Comparison of ENCODE assay signal across 22 cellular contexts in genomic region chr7:25633420-25633819, GRCh38.
DNase-seq lines count a peak whose midpoint lies in the region; ATAC-seq and TF ChIP-seq lines count a peak whose summit lies in the region.
"Had no signal": no experiment of that assay in that cellular context is flagged by ENCODE, and none has a peak within 500 bp of the region (broad histone marks: within the 10 kb centered on the region; RNA-seq: fewer than 3 reads in every experiment).

No MANE protein-coding gene starts in this region.

- no peak for TF ChIP-seq RAD21 in SK-N-SH (IDR thresholded peaks at IDR 0.05; ENCODE audit: low read length)

- H3K4ac ChIP-seq in trophoblast cell (ENCODE audit: low read depth, low read length): no peak overlapping the region

- POLR2A ChIA-PET in SK-N-SH (lab: Yijun Ruan, JAX): no interaction called here

- no peak overlapping the region for H2BK12ac ChIP-seq in trophoblast cell (ENCODE audit: low read length)

- no peak for ATAC-seq in SK-N-SH treated with all-trans-retinoic acid at 6 μM for 48 hours
- ATAC-seq in left lobe of liver: no peak
- ATAC-seq in HG02870 (IDR thresholded peaks at IDR 0.05; ENCODE audit: unreplicated experiment): no peak
- ATAC-seq: Right ventricle myocardium inferior had no signal

- H3K4me2 ChIP-seq in SK-N-SH: no peak overlapping the region
- no peak overlapping the region for H3K4me2 ChIP-seq in trophoblast cell (ENCODE audit: low read length)
- H3K4me2 ChIP-seq: BLaER1, KMS-11, PC-9 had no signal

- no peaks in the 10 kb centered on the region for H3K9me3 ChIP-seq in SK-N-SH
- no peaks in the 10 kb centered on the region for H3K9me3 ChIP-seq in trophoblast cell (ENCODE audit: insufficient read depth, low read depth, low read length)
- H3K9me3 ChIP-seq: BLaER1, SJCRH30 had no signal

- TF ChIP-seq EP300 in SK-N-SH (IDR thresholded peaks at IDR 0.05; ENCODE audit: borderline replicate concordance in 1 of 2, low read depth in 1 of 2, low read length in 1 of 2): no peak

- no peak overlapping the region for H3K18ac ChIP-seq in trophoblast cell (ENCODE audit: low read length)

- 15% methylated on average over 3 of the region's 3 CpGs for WGBS in SK-N-SH (ENCODE audit: low lambda C conversion rate)
- WGBS in trophoblast cell (ENCODE audit: extremely low coverage, insufficient coverage, insufficient read length): no CpG with 5 or more reads among the region's 3 CpGs

- H2AK5ac ChIP-seq in trophoblast cell (ENCODE audit: low read length): no peak overlapping the region

- no peak overlapping the region for H3K14ac ChIP-seq in trophoblast cell (ENCODE audit: low read length)

- no peak overlapping the region for H3K23ac ChIP-seq in trophoblast cell (ENCODE audit: low read length)

- H3K9ac ChIP-seq in SK-N-SH (no peak overlapping the region), trophoblast cell (ENCODE audit: low read length) (no peak overlapping the region)
- H3K9ac ChIP-seq: BLaER1, KMS-11 had no signal

- no peak overlapping the region for H2BK5ac ChIP-seq in trophoblast cell (ENCODE audit: low read depth, low read length, poor library complexity)

- H3K79me2 ChIP-seq in SK-N-SH (ENCODE audit: insufficient read depth): no peaks in the 10 kb centered on the region
- no peaks in the 10 kb centered on the region for H3K79me2 ChIP-seq in trophoblast cell (ENCODE audit: control insufficient read depth, insufficient read depth, low read length, poor library complexity)

- H3K4me3 ChIP-seq in SK-N-SH (ENCODE audit: low read depth in 2 of 2, low read length in 1 of 2): no peak overlapping the region
- no peak overlapping the region for H3K4me3 ChIP-seq in fibroblast of villous mesenchyme (ENCODE audit: low read depth, low read length)
- no peak overlapping the region for H3K4me3 ChIP-seq in trophoblast cell (ENCODE audit: low read depth, low read length)
- H3K4me3 ChIP-seq: BLaER1, PC-9, SJCRH30 had no signal

- TF ChIP-seq CTCF in SK-N-SH (IDR thresholded peaks at IDR 0.05) (no peak), fibroblast of villous mesenchyme (IDR thresholded peaks at IDR 0.05; ENCODE audit: insufficient read depth, low read depth, low read length) (no peak)

- H3K27me3 ChIP-seq in SK-N-SH (ENCODE audit: insufficient read depth): no peaks in the 10 kb centered on the region
- H3K27me3 ChIP-seq in trophoblast cell (ENCODE audit: insufficient read depth, low read length): no peaks in the 10 kb centered on the region
- H3K27me3 ChIP-seq: BLaER1, SJCRH30 had no signal

- no peak for DNase-seq in SK-N-SH
- DNase-seq in fibroblast of villous mesenchyme (ENCODE audit: low read depth): peak; percentile 3
- DNase-seq in trophoblast cell: no peak
- no peak for DNase-seq in left lobe of liver (ENCODE audit: low spot score)
- no peak for DNase-seq in NCI-H345 (lab: John Stamatoyannopoulos, UW)
- DNase-seq: 8988T; ACHN; CD4-positive, CD25-positive, alpha-beta regulatory T cell; GOT3; HCEC 1CT; MM.1S; NCI-H1694; NCI-H2029 treated with DMSO at 0.1 percent for 48 hours; NCI-H446; NCI-H526; PC-9 had no signal

- peaks cover 0 to 33% of the 10 kb centered on the region in 2 experiments; a peak in 2 of 4 replicates for H3K4me1 ChIP-seq in SK-N-SH (ENCODE audit: control insufficient read depth in 1 of 2, insufficient read depth in 2 of 2, low read depth in 1 of 2, low read length in 1 of 2)
- peaks cover 0 to 11% of the 10 kb centered on the region in 2 experiments for H3K4me1 ChIP-seq in trophoblast cell (ENCODE audit: control insufficient read depth in 1 of 2, insufficient read depth in 2 of 2, low read length in 2 of 2)

- peak overlapping the region; percentile 59 for H4K91ac ChIP-seq in trophoblast cell (ENCODE audit: low read depth, low read length)

- H3K36me3 ChIP-seq in SK-N-SH (replicated peaks in 1 of 2; ENCODE audit: control insufficient read depth in 1 of 2, insufficient read depth in 2 of 2, low read length in 1 of 2) (no peaks in the 10 kb centered on the region), trophoblast cell (ENCODE audit: control insufficient read depth in 1 of 2, insufficient read depth in 2 of 2, low read length in 2 of 2) (no peaks in the 10 kb centered on the region)
- H3K36me3 ChIP-seq: BLaER1, SJCRH30 had no signal

- CTCF ChIA-PET in SK-N-SH (lab: Yijun Ruan, JAX): interaction anchor here (1.6 to 2.0 kb wide), 2 partner anchors 13 to 68 kb away, joined by 4 to 9 read pairs; no protein-coding TSS in a partner anchor

- H3F3A ChIP-seq in SK-N-SH (replicated peaks; ENCODE audit: insufficient read depth): no peaks in the 10 kb centered on the region

- no peaks in the 10 kb centered on the region for H3K9me2 ChIP-seq in SK-N-SH

- no peak overlapping the region for H4K12ac ChIP-seq in trophoblast cell (ENCODE audit: low read depth, low read length)

- H4K20me1 ChIP-seq in SK-N-SH (ENCODE audit: insufficient read depth): no peaks in the 10 kb centered on the region
- H4K20me1 ChIP-seq: BLaER1 had no signal

- no peak overlapping the region for H4K8ac ChIP-seq in trophoblast cell (ENCODE audit: low read depth, low read length)

- H2AFZ ChIP-seq in SK-N-SH (ENCODE audit: low read depth) (no peak overlapping the region), trophoblast cell (ENCODE audit: insufficient read depth, low read length, poor library complexity) (no peak overlapping the region)
- H2AFZ ChIP-seq: PC-9 had no signal

- H3K79me1 ChIP-seq in trophoblast cell (ENCODE audit: low read length): peaks cover 20% of the 10 kb centered on the region

- H2BK120ac ChIP-seq in trophoblast cell (ENCODE audit: insufficient read depth, low read length, poor library complexity): no peak overlapping the region

- H3K27ac ChIP-seq in SK-N-SH (ENCODE audit: low read depth in 2 of 2, low read length in 1 of 2) (no peak overlapping the region), trophoblast cell (ENCODE audit: low read depth, low read length) (peak overlapping the region; percentile 75)
- H3K27ac ChIP-seq: BLaER1, KMS-11, PC-9 had no signal

TF ChIP-seq in SK-N-SH treated with all-trans-retinoic acid at 6 μM for 48 hours, 23 proteins besides CTCF, POLR2A, EP300 and RAD21 (continues in another document):
- TF ChIP-seq ARNTL (CRISPR knock-in tag; IDR thresholded peaks at IDR 0.05; ENCODE audit: borderline replicate concordance, low read depth) (no peak), GLIS3 (CRISPR knock-in tag; IDR thresholded peaks at IDR 0.05) (peak; percentile 63; the same call in 1 of the 2 replicates), TSHZ2 (CRISPR knock-in tag; IDR thresholded peaks at IDR 0.05) (peak; percentile 27; the same call in 1 of the 2 replicates), ESRRG (CRISPR knock-in tag; IDR thresholded peaks at IDR 0.05) (peak; percentile 90; the same call in 1 of the 2 replicates)

TF ChIP-seq in SK-N-SH, 30 proteins besides CTCF, POLR2A, EP300 and RAD21 (continues in another document):
- TF ChIP-seq FOXJ3 (CRISPR knock-in tag; IDR thresholded peaks at IDR 0.05) (no peak), YY1 (IDR thresholded peaks at IDR 0.05; ENCODE audit: low read depth) (no peak), FOXM1 (IDR thresholded peaks at IDR 0.05; ENCODE audit: low read depth) (no peak), GABPA (IDR thresholded peaks at IDR 0.05; ENCODE audit: low read depth) (no peak), NRF1 (IDR thresholded peaks at IDR 0.05; ENCODE audit: low read depth, low read length) (no peak), RFX5 (IDR thresholded peaks at IDR 0.05; ENCODE audit: low read length) (no peak)
- TF ChIP-seq, protein P1, sequence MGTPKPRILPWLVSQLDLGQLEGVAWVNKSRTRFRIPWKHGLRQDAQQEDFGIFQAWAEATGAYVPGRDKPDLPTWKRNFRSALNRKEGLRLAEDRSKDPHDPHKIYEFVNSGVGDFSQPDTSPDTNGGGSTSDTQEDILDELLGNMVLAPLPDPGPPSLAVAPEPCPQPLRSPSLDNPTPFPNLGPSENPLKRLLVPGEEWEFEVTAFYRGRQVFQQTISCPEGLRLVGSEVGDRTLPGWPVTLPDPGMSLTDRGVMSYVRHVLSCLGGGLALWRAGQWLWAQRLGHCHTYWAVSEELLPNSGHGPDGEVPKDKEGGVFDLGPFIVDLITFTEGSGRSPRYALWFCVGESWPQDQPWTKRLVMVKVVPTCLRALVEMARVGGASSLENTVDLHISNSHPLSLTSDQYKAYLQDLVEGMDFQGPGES (IDR thresholded peaks at IDR 0.05; ENCODE audit: low read depth, low read length): no peak
- TF ChIP-seq, protein P2, sequence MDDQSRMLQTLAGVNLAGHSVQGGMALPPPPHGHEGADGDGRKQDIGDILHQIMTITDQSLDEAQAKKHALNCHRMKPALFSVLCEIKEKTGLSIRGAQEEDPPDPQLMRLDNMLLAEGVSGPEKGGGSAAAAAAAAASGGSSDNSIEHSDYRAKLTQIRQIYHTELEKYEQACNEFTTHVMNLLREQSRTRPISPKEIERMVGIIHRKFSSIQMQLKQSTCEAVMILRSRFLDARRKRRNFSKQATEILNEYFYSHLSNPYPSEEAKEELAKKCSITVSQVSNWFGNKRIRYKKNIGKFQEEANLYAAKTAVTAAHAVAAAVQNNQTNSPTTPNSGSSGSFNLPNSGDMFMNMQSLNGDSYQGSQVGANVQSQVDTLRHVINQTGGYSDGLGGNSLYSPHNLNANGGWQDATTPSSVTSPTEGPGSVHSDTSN (IDR thresholded peaks at IDR 0.05): no peak
- TF ChIP-seq, protein P3, sequence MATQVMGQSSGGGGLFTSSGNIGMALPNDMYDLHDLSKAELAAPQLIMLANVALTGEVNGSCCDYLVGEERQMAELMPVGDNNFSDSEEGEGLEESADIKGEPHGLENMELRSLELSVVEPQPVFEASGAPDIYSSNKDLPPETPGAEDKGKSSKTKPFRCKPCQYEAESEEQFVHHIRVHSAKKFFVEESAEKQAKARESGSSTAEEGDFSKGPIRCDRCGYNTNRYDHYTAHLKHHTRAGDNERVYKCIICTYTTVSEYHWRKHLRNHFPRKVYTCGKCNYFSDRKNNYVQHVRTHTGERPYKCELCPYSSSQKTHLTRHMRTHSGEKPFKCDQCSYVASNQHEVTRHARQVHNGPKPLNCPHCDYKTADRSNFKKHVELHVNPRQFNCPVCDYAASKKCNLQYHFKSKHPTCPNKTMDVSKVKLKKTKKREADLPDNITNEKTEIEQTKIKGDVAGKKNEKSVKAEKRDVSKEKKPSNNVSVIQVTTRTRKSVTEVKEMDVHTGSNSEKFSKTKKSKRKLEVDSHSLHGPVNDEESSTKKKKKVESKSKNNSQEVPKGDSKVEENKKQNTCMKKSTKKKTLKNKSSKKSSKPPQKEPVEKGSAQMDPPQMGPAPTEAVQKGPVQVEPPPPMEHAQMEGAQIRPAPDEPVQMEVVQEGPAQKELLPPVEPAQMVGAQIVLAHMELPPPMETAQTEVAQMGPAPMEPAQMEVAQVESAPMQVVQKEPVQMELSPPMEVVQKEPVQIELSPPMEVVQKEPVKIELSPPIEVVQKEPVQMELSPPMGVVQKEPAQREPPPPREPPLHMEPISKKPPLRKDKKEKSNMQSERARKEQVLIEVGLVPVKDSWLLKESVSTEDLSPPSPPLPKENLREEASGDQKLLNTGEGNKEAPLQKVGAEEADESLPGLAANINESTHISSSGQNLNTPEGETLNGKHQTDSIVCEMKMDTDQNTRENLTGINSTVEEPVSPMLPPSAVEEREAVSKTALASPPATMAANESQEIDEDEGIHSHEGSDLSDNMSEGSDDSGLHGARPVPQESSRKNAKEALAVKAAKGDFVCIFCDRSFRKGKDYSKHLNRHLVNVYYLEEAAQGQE (IDR thresholded peaks at IDR 0.05; ENCODE audit: low read depth, low read length): no peak
